Comparison of ENCODE assay signal across 12 cellular contexts in genomic region chr2:30714811-30715709, GRCh38.
DNase-seq lines count a peak whose midpoint lies in the region; ATAC-seq and TF ChIP-seq lines count a peak whose summit lies in the region.
"Had no signal": no experiment of that assay in that cellular context is flagged by ENCODE, and none has a peak within 500 bp of the region (broad histone marks: within the 10 kb centered on the region; RNA-seq: fewer than 3 reads in every experiment).

No MANE protein-coding gene starts in this region.

- ATAC-seq in activated CD8-positive, alpha-beta T cell treated with anti-CD3 and anti-CD28 coated beads for 36 hours = peak; percentile 29
- ATAC-seq in activated CD8-positive, alpha-beta T cell treated with anti-CD3 and anti-CD28 coated beads, Interleukin-2, amount 10 ng/mL, durations not matched to agents 7 days and 5 days = no peak
- no peak for ATAC-seq in GM19463 (IDR thresholded peaks at IDR 0.05; ENCODE audit: unreplicated experiment)

- POLR2A ChIA-PET in activated CD8-positive, alpha-beta T cell treated with anti-CD3 and anti-CD28 coated beads for 36 hours (lab: Charles Lee) = no interaction called here
- POLR2A ChIA-PET in activated CD8-positive, alpha-beta T cell treated with anti-CD3 and anti-CD28 coated beads, Interleukin-2, amount 10 ng/mL, durations not matched to agents 7 days and 5 days (lab: Charles Lee) = no interaction called here

- WGBS in endodermal cell (ENCODE audit: insufficient coverage in 1 of 2, insufficient read length in 1 of 2), 2 experiments = 88 to 96% methylated on average over 5 to 8 of the region's 8 CpGs
- 77 to 86% (median 82%) methylated on average over 6 to 8 of the region's 8 CpGs for WGBS in stomach, 5 donors

- H3K4me3 Mint-ChIP-seq in activated CD8-positive, alpha-beta T cell treated with anti-CD3 and anti-CD28 coated beads for 36 hours = no peak overlapping the region
- H3K4me3 Mint-ChIP-seq in activated CD8-positive, alpha-beta T cell treated with anti-CD3 and anti-CD28 coated beads, Interleukin-2, amount 10 ng/mL, durations not matched to agents 7 days and 5 days = no peak overlapping the region
- no peak overlapping the region for H3K4me3 Mint-ChIP-seq in endodermal cell

- no peaks in the 10 kb centered on the region for H3K27me3 Mint-ChIP-seq in activated CD8-positive, alpha-beta T cell treated with anti-CD3 and anti-CD28 coated beads for 36 hours
- H3K27me3 Mint-ChIP-seq in activated CD8-positive, alpha-beta T cell treated with anti-CD3 and anti-CD28 coated beads, Interleukin-2, amount 10 ng/mL, durations not matched to agents 7 days and 5 days (ENCODE audit: low read depth) = peaks cover 7% of the 10 kb centered on the region
- H3K27me3 Mint-ChIP-seq in endodermal cell (ENCODE audit: insufficient read depth) = no peaks in the 10 kb centered on the region

- no peak overlapping the region for H3K27ac ChIP-seq in endodermal cell (ENCODE audit: low read depth, low read length)
- H3K27ac ChIP-seq in stomach = no peak overlapping the region
- H3K27ac ChIP-seq: skin epidermis had no signal

- CTCF ChIA-PET in activated CD8-positive, alpha-beta T cell treated with anti-CD3 and anti-CD28 coated beads for 36 hours (lab: Charles Lee) = interaction anchor here (0.8 to 15.3 kb wide), 14 partner anchors 8 to 619 kb away, joined by 3 to 563 read pairs (median 9); no protein-coding TSS in a partner anchor
- CTCF ChIA-PET in activated CD8-positive, alpha-beta T cell treated with anti-CD3 and anti-CD28 coated beads, Interleukin-2, amount 10 ng/mL, durations not matched to agents 7 days and 5 days (lab: Charles Lee) = interaction anchor here (1.1 to 15.3 kb wide), 11 partner anchors 8 to 618 kb away, joined by 3 to 592 read pairs (median 6); partner anchors contain the start of gene YPEL5

- no peaks in the 10 kb centered on the region for H3K4me1 ChIP-seq in endodermal cell (ENCODE audit: control insufficient read depth, insufficient read depth, low read length)
- no peaks in the 10 kb centered on the region for H3K4me1 ChIP-seq in stomach

- no peak overlapping the region for H3K9ac ChIP-seq in endodermal cell (ENCODE audit: extremely low read depth, low read length, poor library complexity, severe bottlenecking)

- peaks cover 12% of the 10 kb centered on the region for H3K4me1 Mint-ChIP-seq in activated CD8-positive, alpha-beta T cell treated with anti-CD3 and anti-CD28 coated beads for 36 hours (ENCODE audit: low read depth)
- peaks cover 8% of the 10 kb centered on the region for H3K4me1 Mint-ChIP-seq in activated CD8-positive, alpha-beta T cell treated with anti-CD3 and anti-CD28 coated beads, Interleukin-2, amount 10 ng/mL, durations not matched to agents 7 days and 5 days (ENCODE audit: low read depth)
- H3K4me1 Mint-ChIP-seq in endodermal cell = no peaks in the 10 kb centered on the region

- TF ChIP-seq POLR2A in stomach (IDR thresholded peaks at IDR 0.05) = no peak

- H3K27ac Mint-ChIP-seq in activated CD8-positive, alpha-beta T cell treated with anti-CD3 and anti-CD28 coated beads for 36 hours = peak overlapping the region; percentile 31
- no peak overlapping the region for H3K27ac Mint-ChIP-seq in activated CD8-positive, alpha-beta T cell treated with anti-CD3 and anti-CD28 coated beads, Interleukin-2, amount 10 ng/mL, durations not matched to agents 7 days and 5 days
- H3K27ac Mint-ChIP-seq in endodermal cell = no peak overlapping the region

- no peaks in the 10 kb centered on the region for H3K36me3 Mint-ChIP-seq in activated CD8-positive, alpha-beta T cell treated with anti-CD3 and anti-CD28 coated beads for 36 hours (ENCODE audit: low read depth)
- no peaks in the 10 kb centered on the region for H3K36me3 Mint-ChIP-seq in activated CD8-positive, alpha-beta T cell treated with anti-CD3 and anti-CD28 coated beads, Interleukin-2, amount 10 ng/mL, durations not matched to agents 7 days and 5 days (ENCODE audit: low read depth)
- peaks cover 2% of the 10 kb centered on the region for H3K36me3 Mint-ChIP-seq in endodermal cell (ENCODE audit: low read depth)

- intact Hi-C loops in activated CD8-positive, alpha-beta T cell treated with anti-CD3 and anti-CD28 coated beads for 36 hours (cut with micrococcal nuclease) = loop anchor here (5.0 to 10.0 kb wide), 3 partner anchors 147 to 810 kb away; no protein-coding TSS in a partner anchor
- intact Hi-C loops in stomach (cut with DNase I; ENCODE audit: low total_unique reads) = loop anchor here (5.0 to 10.0 kb wide), 2 partner anchors 452 to 620 kb away; no protein-coding TSS in a partner anchor

- H3K36me3 ChIP-seq in endodermal cell (ENCODE audit: control insufficient read depth, insufficient read depth, low read length) (no peaks in the 10 kb centered on the region), stomach (no peaks in the 10 kb centered on the region)

- TF ChIP-seq CTCF in activated CD8-positive, alpha-beta T cell treated with anti-CD3 and anti-CD28 coated beads for 36 hours (IDR thresholded peaks at IDR 0.05) = no peak
- TF ChIP-seq CTCF in endodermal cell (conservative IDR thresholded peaks at IDR 0.05) = peak; percentile 56
- TF ChIP-seq CTCF in stomach (IDR thresholded peaks at IDR 0.05) = no peak

- H3K27me3 ChIP-seq in endodermal cell (ENCODE audit: control insufficient read depth, insufficient read depth, low read length, poor library complexity, severe bottlenecking) (no peaks in the 10 kb centered on the region), stomach (no peaks in the 10 kb centered on the region)

- H3K9me3 ChIP-seq in endodermal cell (ENCODE audit: control insufficient read depth, low read length) (peaks cover 6% of the 10 kb centered on the region), stomach (no peaks in the 10 kb centered on the region)

- DNase-seq in activated CD8-positive, alpha-beta T cell treated with anti-CD3 and anti-CD28 coated beads for 36 hours = peak; percentile 37
- no peak for DNase-seq in activated CD8-positive, alpha-beta T cell treated with anti-CD3 and anti-CD28 coated beads, Interleukin-2, amount 10 ng/mL, durations not matched to agents 7 days and 5 days
- DNase-seq in NOMO-1 (lab: John Stamatoyannopoulos, UW; ENCODE audit: unreplicated experiment in 2 of 2) (peak; percentile 6 to 45), endodermal cell (peak; percentile 48), stomach (peak; percentile 21), NCI-H146 (lab: John Stamatoyannopoulos, UW) (no peak), COR-L47 (lab: John Stamatoyannopoulos, UW) (no peak)
- DNase-seq: kidney, NCI-H524 treated with DMSO at 0.1 percent for 48 hours, SIG-M5 had no signal

- no peak for TF ChIP-seq EP300 in stomach (IDR thresholded peaks at IDR 0.05)

- H3K4me3 ChIP-seq in endodermal cell (ENCODE audit: low read length) (no peak overlapping the region), stomach (no peak overlapping the region)
- H3K4me3 ChIP-seq: skin epidermis had no signal

- no peaks in the 10 kb centered on the region for H3K9me3 Mint-ChIP-seq in activated CD8-positive, alpha-beta T cell treated with anti-CD3 and anti-CD28 coated beads for 36 hours
- no peaks in the 10 kb centered on the region for H3K9me3 Mint-ChIP-seq in activated CD8-positive, alpha-beta T cell treated with anti-CD3 and anti-CD28 coated beads, Interleukin-2, amount 10 ng/mL, durations not matched to agents 7 days and 5 days (ENCODE audit: insufficient read depth)
- peaks cover 19% of the 10 kb centered on the region for H3K9me3 Mint-ChIP-seq in endodermal cell

Comparison
In these comparisons a context has a peak if more than half of its experiments do, and no peak if none do; other contexts are left out.
1. DNase-seq: peak in activated CD8-positive, alpha-beta T cell treated with anti-CD3 and anti-CD28 coated beads for 36 hours (single experiment), NOMO-1 (2 of 2), endodermal cell (single experiment) and stomach (single experiment); none in activated CD8-positive, alpha-beta T cell treated with anti-CD3 and anti-CD28 coated beads, Interleukin-2, amount 10 ng/mL, durations not matched to agents 7 days and 5 days (single experiment), NCI-H146 (single experiment) and COR-L47 (single experiment).